Comparison of ENCODE assay signal across 19 cellular contexts in genomic region chr3:14436954-14437281, GRCh38. TPM values are rescaled to one million over a fixed set of nuclear protein-coding genes. Genes with fewer than 3 reads are reported as not detected.
DNase-seq lines count a peak whose midpoint lies in the region; ATAC-seq and TF ChIP-seq lines count a peak whose summit lies in the region.
"Had no signal": no experiment of that assay in that cellular context is flagged by ENCODE, and none has a peak within 500 bp of the region (broad histone marks: within the 10 kb centered on the region; RNA-seq: fewer than 3 reads in every experiment).

No MANE protein-coding gene starts in this region.

- H3K9me3 Mint-ChIP-seq in activated CD4-positive, alpha-beta T cell treated with anti-CD3 and anti-CD28 coated beads, Interleukin-2, amount 10 ng/mL, durations not matched to agents 24 days and 14 days: no peaks in the 10 kb centered on the region
- H3K9me3 Mint-ChIP-seq in effector memory CD8-positive, alpha-beta T cell: no peaks in the 10 kb centered on the region
- no peaks in the 10 kb centered on the region for H3K9me3 Mint-ChIP-seq in stimulated activated naive CD8-positive, alpha-beta T cell treated with anti-CD3 and anti-CD28 coated beads, Interleukin-15, amount 100 ng/mL, for 72 hours

- H3K27ac Mint-ChIP-seq in activated CD4-positive, alpha-beta T cell treated with anti-CD3 and anti-CD28 coated beads, Interleukin-2, amount 10 ng/mL, durations not matched to agents 24 days and 14 days: peak overlapping the region; percentile 35
- peak overlapping the region; percentile 80 to 95 for H3K27ac Mint-ChIP-seq in effector memory CD8-positive, alpha-beta T cell
- H3K27ac Mint-ChIP-seq in stimulated activated naive CD8-positive, alpha-beta T cell treated with anti-CD3 and anti-CD28 coated beads, Interleukin-15, amount 100 ng/mL, for 72 hours: peak overlapping the region; percentile 19 to 52

- no peak overlapping the region for H3K4me2 ChIP-seq in OCI-LY1 (ENCODE audit: low read length)

- peaks cover 11% of the 10 kb centered on the region for H3K36me3 Mint-ChIP-seq in activated CD4-positive, alpha-beta T cell treated with anti-CD3 and anti-CD28 coated beads, Interleukin-2, amount 10 ng/mL, durations not matched to agents 24 days and 14 days (ENCODE audit: low read depth)
- H3K36me3 Mint-ChIP-seq in effector memory CD8-positive, alpha-beta T cell (ENCODE audit: insufficient read depth): peaks cover 29% of the 10 kb centered on the region

- no peak for DNase-seq in activated CD4-positive, alpha-beta T cell treated with anti-CD3 and anti-CD28 coated beads, Interleukin-2, amount 10 ng/mL, durations not matched to agents 24 days and 14 days
- no peak for DNase-seq in activated CD4-positive, alpha-beta T cell treated with anti-CD3 and anti-CD28 coated beads, Interleukin-2, amount 50 U/mL, for 4 hours
- DNase-seq in effector memory CD8-positive, alpha-beta T cell: no peak
- no peak for DNase-seq in stimulated activated naive CD8-positive, alpha-beta T cell treated with anti-CD3 and anti-CD28 coated beads, Interleukin-15, amount 100 ng/mL, for 72 hours
- no peak for DNase-seq in esophagus muscularis mucosa (ENCODE audit: extremely low spot score)
- DNase-seq in activated CD8-positive, alpha-beta memory T cell treated with anti-CD3 and anti-CD28 coated beads, Interleukin-2, amount 50 U/mL, for 4 hours: no peak
- DNase-seq: activated naive CD4-positive, alpha-beta T cell treated with anti-CD3 and anti-CD28 coated beads, Interleukin-2, amount 50 U/mL, for 16 hours; cortex of kidney; DND-41; gastrocnemius medialis; NCI-H1417 treated with DMSO at 0.1 percent for 48 hours; NCI-H2171; NCI-H748 treated with DMSO at 0.1 percent for 48 hours; ovary; stimulated activated CD4-positive, alpha-beta T cell treated with anti-CD3 and anti-CD28 coated beads, Interleukin-2, amount 100 ng/mL, for 48 hours; thyroid gland had no signal

- H3K9me3 ChIP-seq in OCI-LY1 (ENCODE audit: low read length): no peaks in the 10 kb centered on the region
- H3K9me3 ChIP-seq in esophagus muscularis mucosa: no peaks in the 10 kb centered on the region
- H3K9me3 ChIP-seq: gastrocnemius medialis, HAP-1, ovary, thyroid gland had no signal

- H3K4me1 ChIP-seq in OCI-LY1 (ENCODE audit: insufficient read depth, low read length, severe bottlenecking): peaks cover 79% of the 10 kb centered on the region
- peaks cover 78 to 93% (median 86%) of the 10 kb centered on the region in 4 donors for H3K4me1 ChIP-seq in esophagus muscularis mucosa

- ATAC-seq in effector memory CD8-positive, alpha-beta T cell (replicated peaks): no peak
- ATAC-seq in stimulated activated naive CD8-positive, alpha-beta T cell treated with anti-CD3 and anti-CD28 coated beads, Interleukin-15, amount 100 ng/mL, for 72 hours: no peak
- no peak for ATAC-seq in GM21786 (IDR thresholded peaks at IDR 0.05; ENCODE audit: unreplicated experiment)
- ATAC-seq: gastrocnemius medialis had no signal

- TF ChIP-seq CTCF in OCI-LY1 (IDR thresholded peaks at IDR 0.05; ENCODE audit: low read length) (no peak), esophagus muscularis mucosa (IDR thresholded peaks at IDR 0.05) (no peak)

- no peaks in the 10 kb centered on the region for H3K9me2 ChIP-seq in OCI-LY1 (ENCODE audit: low read depth, low read length)

- no peak for TF ChIP-seq EP300 in esophagus muscularis mucosa (IDR thresholded peaks at IDR 0.05)

- H2AFZ ChIP-seq in OCI-LY1 (ENCODE audit: low read length): no peak overlapping the region

- intact Hi-C loops in activated CD4-positive, alpha-beta T cell treated with anti-CD3 and anti-CD28 coated beads, Interleukin-2, amount 10 ng/mL, durations not matched to agents 24 days and 14 days (cut with micrococcal nuclease): loop anchor here (10.0 kb wide), 1 partner anchor 542 kb away; no protein-coding TSS in a partner anchor
- intact Hi-C loops in esophagus muscularis mucosa (cut with DNase I): no loop called here

- H3K36me3 ChIP-seq in OCI-LY1 (ENCODE audit: insufficient read depth, low read length): no peaks in the 10 kb centered on the region
- no peaks in the 10 kb centered on the region for H3K36me3 ChIP-seq in esophagus muscularis mucosa
- H3K36me3 ChIP-seq: gastrocnemius medialis, HAP-1, ovary, thyroid gland had no signal

- H3K27me3 Mint-ChIP-seq in activated CD4-positive, alpha-beta T cell treated with anti-CD3 and anti-CD28 coated beads, Interleukin-2, amount 10 ng/mL, durations not matched to agents 24 days and 14 days: no peaks in the 10 kb centered on the region
- no peaks in the 10 kb centered on the region for H3K27me3 Mint-ChIP-seq in effector memory CD8-positive, alpha-beta T cell
- H3K27me3 Mint-ChIP-seq in stimulated activated naive CD8-positive, alpha-beta T cell treated with anti-CD3 and anti-CD28 coated beads, Interleukin-15, amount 100 ng/mL, for 72 hours: no peaks in the 10 kb centered on the region

- H4K20me1 ChIP-seq in OCI-LY1 (ENCODE audit: insufficient read depth, low read length): no peaks in the 10 kb centered on the region

- no peak overlapping the region for H3K4me3 Mint-ChIP-seq in activated CD4-positive, alpha-beta T cell treated with anti-CD3 and anti-CD28 coated beads, Interleukin-2, amount 10 ng/mL, durations not matched to agents 24 days and 14 days
- peak overlapping the region in 1 of 2 donors; percentile 4 for H3K4me3 Mint-ChIP-seq in effector memory CD8-positive, alpha-beta T cell
- H3K4me3 Mint-ChIP-seq in stimulated activated naive CD8-positive, alpha-beta T cell treated with anti-CD3 and anti-CD28 coated beads, Interleukin-15, amount 100 ng/mL, for 72 hours: no peak overlapping the region

- H3K27me3 ChIP-seq in OCI-LY1 (ENCODE audit: insufficient read depth, low read length): no peaks in the 10 kb centered on the region
- no peaks in the 10 kb centered on the region for H3K27me3 ChIP-seq in esophagus muscularis mucosa
- H3K27me3 ChIP-seq: gastrocnemius medialis, ovary, thyroid gland had no signal

- peaks cover 41% of the 10 kb centered on the region for H3K4me1 Mint-ChIP-seq in activated CD4-positive, alpha-beta T cell treated with anti-CD3 and anti-CD28 coated beads, Interleukin-2, amount 10 ng/mL, durations not matched to agents 24 days and 14 days
- H3K4me1 Mint-ChIP-seq in effector memory CD8-positive, alpha-beta T cell (ENCODE audit: low read depth in 2 of 2): peaks cover 57 to 59% of the 10 kb centered on the region in 2 donors
- H3K4me1 Mint-ChIP-seq in stimulated activated naive CD8-positive, alpha-beta T cell treated with anti-CD3 and anti-CD28 coated beads, Interleukin-15, amount 100 ng/mL, for 72 hours: peaks cover 71% of the 10 kb centered on the region

- H3K27ac ChIP-seq in OCI-LY1 (ENCODE audit: low read depth, low read length, poor library complexity, severe bottlenecking) (peak overlapping the region; percentile 33), esophagus muscularis mucosa (replicated peaks in 1 of 4) (no peak overlapping the region)

- peaks cover 4% of the 10 kb centered on the region; the same call in 1 of the 2 replicates for H3K79me2 ChIP-seq in OCI-LY1 (ENCODE audit: insufficient read depth, low read length)

- H3F3A ChIP-seq in OCI-LY1 (ENCODE audit: insufficient read depth, low read length): no peaks in the 10 kb centered on the region

- H3K4me3 ChIP-seq in OCI-LY1 (ENCODE audit: low read depth, low read length, poor library complexity, severe bottlenecking) (no peak overlapping the region), esophagus muscularis mucosa (no peak overlapping the region)
- H3K4me3 ChIP-seq: gastrocnemius medialis, HAP-1, ovary, thyroid gland had no signal

- H3K9ac ChIP-seq in OCI-LY1 (ENCODE audit: low read length): no peak overlapping the region

- no peak for TF ChIP-seq POLR2A in esophagus muscularis mucosa (IDR thresholded peaks at IDR 0.05; ENCODE audit: low read depth)

RNA-seq across cellular contexts. Expression of gene SLC6A6, which starts 34.5 kb away (rescaled TPM):
- total RNA-seq in activated CD4-positive, alpha-beta T cell treated with anti-CD3 and anti-CD28 coated beads, Interleukin-2, amount 10 ng/mL, durations not matched to agents 24 days and 14 days: 53.9 and 63.7 TPM in 2 replicates
- 10 to 100 TPM; 15.0 to 36.2 (median 23.7) TPM for total RNA-seq in esophagus muscularis mucosa

Comparison
In these comparisons a context has a peak if more than half of its experiments do, and no peak if none do; other contexts are left out.
1. H3K27ac Mint-ChIP-seq: peak in every context shown above with its lines; median percentile 88 in effector memory CD8-positive, alpha-beta T cell; 36 in stimulated activated naive CD8-positive, alpha-beta T cell treated with anti-CD3 and anti-CD28 coated beads, Interleukin-15, amount 100 ng/mL, for 72 hours; 35 in activated CD4-positive, alpha-beta T cell treated with anti-CD3 and anti-CD28 coated beads, Interleukin-2, amount 10 ng/mL, durations not matched to agents 24 days and 14 days.